Comparison of ENCODE assay signal across 18 cellular contexts in the genomic region with DNA sequence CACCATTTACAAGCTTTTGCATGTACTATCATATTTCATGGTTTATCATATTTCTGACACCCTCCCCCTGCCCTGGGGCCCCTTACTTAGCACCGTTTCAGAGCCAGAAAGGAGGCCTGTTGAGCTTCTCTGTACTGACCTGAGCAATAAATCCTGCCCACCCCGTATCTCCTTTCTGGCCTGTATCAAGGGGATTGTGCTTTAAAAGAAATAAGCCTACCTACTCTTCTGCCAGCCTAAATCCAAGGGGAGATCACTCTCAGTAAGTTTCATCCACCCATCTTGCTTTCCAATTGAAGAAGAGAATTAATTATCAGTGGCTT.
"Had no signal": no experiment of that assay in that cellular context is flagged by ENCODE, and none has a peak within 500 bp of the region (broad histone marks: within the 10 kb centered on the region; RNA-seq: fewer than 3 reads in every experiment).

No MANE protein-coding gene starts in this region.

- H3K9me3 Mint-ChIP-seq: activated CD4-positive, alpha-beta T cell treated with anti-CD3 and anti-CD28 coated beads, Interleukin-2, amount 10 ng/mL, durations not matched to agents 24 days and 14 days; activated CD8-positive, alpha-beta T cell treated with anti-CD3 and anti-CD28 coated beads for 36 hours; activated naive CD4-positive, alpha-beta T cell treated with anti-CD3 and anti-CD28 coated beads, Interleukin-2, amount 10 ng/mL, durations not matched to agents 7 days and 5 days; activated naive CD8-positive, alpha-beta T cell treated with anti-CD3 and anti-CD28 coated beads, Interleukin-2, amount 50 U/mL, for 24 hours; activated T-cell treated with anti-CD3 and anti-CD28 coated beads, Interleukin-2, amount 50 U/mL, for 4 hours; T-helper 1 cell treated with Interleukin-12 subunit alpha and Interleukin-12 subunit beta and Interleukin-4 antibody, amounts not matched to agents 30 μg/mL and 1 μg/mL, for 36 hours had no signal

- H3K4me1 ChIP-seq: colonic mucosa, gastroesophageal sphincter had no signal

- H3K27ac Mint-ChIP-seq: activated CD4-positive, alpha-beta T cell treated with anti-CD3 and anti-CD28 coated beads, Interleukin-2, amount 10 ng/mL, durations not matched to agents 24 days and 14 days; activated CD8-positive, alpha-beta T cell treated with anti-CD3 and anti-CD28 coated beads for 36 hours; activated naive CD4-positive, alpha-beta T cell treated with anti-CD3 and anti-CD28 coated beads, Interleukin-2, amount 10 ng/mL, durations not matched to agents 7 days and 5 days; activated naive CD8-positive, alpha-beta T cell treated with anti-CD3 and anti-CD28 coated beads, Interleukin-2, amount 50 U/mL, for 24 hours; T-helper 1 cell treated with Interleukin-12 subunit alpha and Interleukin-12 subunit beta and Interleukin-4 antibody, amounts not matched to agents 30 μg/mL and 1 μg/mL, for 36 hours had no signal

- H3K9me3 ChIP-seq: colonic mucosa, gastroesophageal sphincter, heart right ventricle, left ventricle myocardium inferior had no signal

- H3K36me3 ChIP-seq: brain microvascular endothelial cell, colonic mucosa, gastroesophageal sphincter, heart right ventricle, left ventricle myocardium inferior had no signal

- ATAC-seq: activated naive CD8-positive, alpha-beta T cell treated with anti-CD3 and anti-CD28 coated beads, Interleukin-2, amount 50 U/mL, for 24 hours; activated T-cell treated with anti-CD3 and anti-CD28 coated beads, Interleukin-2, amount 50 U/mL, for 4 hours; esophagus mucosa; gastroesophageal sphincter; heart right ventricle had no signal

- H3K4me1 Mint-ChIP-seq: activated CD4-positive, alpha-beta T cell treated with anti-CD3 and anti-CD28 coated beads, Interleukin-2, amount 10 ng/mL, durations not matched to agents 24 days and 14 days; activated naive CD4-positive, alpha-beta T cell treated with anti-CD3 and anti-CD28 coated beads, Interleukin-2, amount 10 ng/mL, durations not matched to agents 7 days and 5 days; activated naive CD8-positive, alpha-beta T cell treated with anti-CD3 and anti-CD28 coated beads, Interleukin-2, amount 50 U/mL, for 24 hours; naive B cell had no signal

- H3K36me3 Mint-ChIP-seq: activated naive CD4-positive, alpha-beta T cell treated with anti-CD3 and anti-CD28 coated beads, Interleukin-2, amount 10 ng/mL, durations not matched to agents 7 days and 5 days; naive B cell had no signal

- H3K27ac ChIP-seq: colonic mucosa, gastroesophageal sphincter, heart right ventricle, left ventricle myocardium inferior had no signal

- DNase-seq: activated T-cell treated with anti-CD3 and anti-CD28 coated beads, Interleukin-2, amount 50 U/mL, for 4 hours; brain microvascular endothelial cell; central memory CD4-positive, alpha-beta T cell; heart right ventricle; left ventricle myocardium inferior; mammary epithelial cell; stimulated activated CD4-positive, alpha-beta T cell treated with anti-CD3 and anti-CD28 coated beads, Interleukin-1b, Interleukin-23, amount 100 ng/mL, for 48 hours; stimulated activated naive CD4-positive, alpha-beta T cell had no signal

- H3K4me3 ChIP-seq: colonic mucosa, gastroesophageal sphincter, heart right ventricle, left ventricle myocardium inferior had no signal

- H3K4me3 Mint-ChIP-seq: activated CD4-positive, alpha-beta T cell treated with anti-CD3 and anti-CD28 coated beads, Interleukin-2, amount 10 ng/mL, durations not matched to agents 24 days and 14 days; activated CD8-positive, alpha-beta T cell treated with anti-CD3 and anti-CD28 coated beads for 36 hours; activated naive CD4-positive, alpha-beta T cell treated with anti-CD3 and anti-CD28 coated beads, Interleukin-2, amount 10 ng/mL, durations not matched to agents 7 days and 5 days; activated naive CD8-positive, alpha-beta T cell treated with anti-CD3 and anti-CD28 coated beads, Interleukin-2, amount 50 U/mL, for 24 hours; activated T-cell treated with anti-CD3 and anti-CD28 coated beads, Interleukin-2, amount 50 U/mL, for 4 hours; naive B cell; T-helper 1 cell treated with Interleukin-12 subunit alpha and Interleukin-12 subunit beta and Interleukin-4 antibody, amounts not matched to agents 30 μg/mL and 1 μg/mL, for 36 hours had no signal

- H3K27me3 ChIP-seq: brain microvascular endothelial cell, colonic mucosa, gastroesophageal sphincter, heart right ventricle had no signal

- FAIRE-seq: endometrium had no signal
